15 cellular contexts compared by ENCODE assay signal in genomic region chr2:30267576-30267975, GRCh38. TPM values are rescaled to one million over a fixed set of nuclear protein-coding genes. Genes with fewer than 3 reads are reported as not detected.
DNase-seq lines count a peak whose midpoint lies in the region; ATAC-seq and TF ChIP-seq lines count a peak whose summit lies in the region.
"Had no signal": no experiment of that assay in that cellular context is flagged by ENCODE, and none has a peak within 500 bp of the region (broad histone marks: within the 10 kb centered on the region; RNA-seq: fewer than 3 reads in every experiment).

No MANE protein-coding gene starts in this region.

- H3K4me1 Mint-ChIP-seq in activated CD4-positive, alpha-beta T cell treated with anti-CD3 and anti-CD28 coated beads for 36 hours, result peaks cover 83% of the 10 kb centered on the region
- H3K4me1 Mint-ChIP-seq in activated T-helper 2 cell treated with anti-CD3 and anti-CD28 coated beads, Interferon-gamma antibody, Interleukin-2, Interleukin-4, amounts not matched to agents 10 μg/mL and 5 μg/mL and 100 μg/mL, durations not matched to agents 14 hours and 24 hours and 36 hours (ENCODE audit: low read depth), result peaks cover 72% of the 10 kb centered on the region
- peaks cover 60 to 97% (median 85%) of the 10 kb centered on the region in 3 donors for H3K4me1 Mint-ChIP-seq in naive B cell

- peak overlapping the region; percentile 75 for H3K4me3 Mint-ChIP-seq in activated CD4-positive, alpha-beta T cell treated with anti-CD3 and anti-CD28 coated beads for 36 hours
- H3K4me3 Mint-ChIP-seq in activated T-helper 2 cell treated with anti-CD3 and anti-CD28 coated beads, Interferon-gamma antibody, Interleukin-2, Interleukin-4, amounts not matched to agents 10 μg/mL and 5 μg/mL and 100 μg/mL, durations not matched to agents 14 hours and 24 hours and 36 hours (ENCODE audit: low read depth), result peak overlapping the region; percentile 84
- H3K4me3 Mint-ChIP-seq in naive B cell, result peak overlapping the region in 5 of 8 donors; percentile 17 to 86 (median 67)
- H3K4me3 Mint-ChIP-seq: CD14-positive monocyte had no signal

- no peak for TF ChIP-seq CTCF in KMS-11 (conservative IDR thresholded peaks at IDR 0.05; ENCODE audit: low read depth, low read length)

- H3K36me3 Mint-ChIP-seq in activated CD4-positive, alpha-beta T cell treated with anti-CD3 and anti-CD28 coated beads for 36 hours (ENCODE audit: low read depth), result peaks cover 18% of the 10 kb centered on the region
- H3K36me3 Mint-ChIP-seq in activated T-helper 2 cell treated with anti-CD3 and anti-CD28 coated beads, Interferon-gamma antibody, Interleukin-2, Interleukin-4, amounts not matched to agents 10 μg/mL and 5 μg/mL and 100 μg/mL, durations not matched to agents 14 hours and 24 hours and 36 hours (ENCODE audit: low read depth), result peaks cover 26% of the 10 kb centered on the region
- peaks cover 0 to 2% of the 10 kb centered on the region in 2 donors for H3K36me3 Mint-ChIP-seq in naive B cell
- H3K36me3 Mint-ChIP-seq: CD14-positive monocyte had no signal

- H3K4me1 ChIP-seq in KMS-11 (ENCODE audit: low read depth, poor library complexity, severe bottlenecking), result peaks cover 36% of the 10 kb centered on the region

- no peaks in the 10 kb centered on the region for H3K36me3 ChIP-seq in KMS-11 (ENCODE audit: insufficient read depth)
- no peaks in the 10 kb centered on the region for H3K36me3 ChIP-seq in H7 (replicated peaks; ENCODE audit: control insufficient read depth, insufficient read depth, low read length)
- H3K36me3 ChIP-seq: MG63, pancreas, stomach, uterus had no signal

- H3K4me3 ChIP-seq in KMS-11 (IDR thresholded peaks at IDR 0.05; ENCODE audit: insufficient read depth, low read depth, low read length), result no peak overlapping the region
- H3K4me3 ChIP-seq in H7 (ENCODE audit: insufficient read depth, low read depth, low read length), result no peak overlapping the region
- H3K4me3 ChIP-seq: MG63, pancreas, stomach, uterus had no signal

- H3K9me3 Mint-ChIP-seq in activated CD4-positive, alpha-beta T cell treated with anti-CD3 and anti-CD28 coated beads for 36 hours (ENCODE audit: low read depth), result peaks cover 3% of the 10 kb centered on the region
- H3K9me3 Mint-ChIP-seq in activated T-helper 2 cell treated with anti-CD3 and anti-CD28 coated beads, Interferon-gamma antibody, Interleukin-2, Interleukin-4, amounts not matched to agents 10 μg/mL and 5 μg/mL and 100 μg/mL, durations not matched to agents 14 hours and 24 hours and 36 hours, result peaks cover 8% of the 10 kb centered on the region
- peaks cover 0 to 2% (median 0%) of the 10 kb centered on the region in 7 donors for H3K9me3 Mint-ChIP-seq in naive B cell

- H3K9ac ChIP-seq in KMS-11, result peak overlapping the region; percentile 28; the same call in 1 of the 2 replicates

- no peaks in the 10 kb centered on the region for H4K20me1 ChIP-seq in KMS-11 (ENCODE audit: insufficient read depth)

- H3K27ac ChIP-seq in KMS-11, result peak overlapping the region; percentile 70
- H3K27ac ChIP-seq: pancreas had no signal

- H3K27me3 ChIP-seq in KMS-11 (ENCODE audit: insufficient read depth, low read depth) (no peaks in the 10 kb centered on the region), H7 (ENCODE audit: control insufficient read depth, insufficient read depth, low read length) (no peaks in the 10 kb centered on the region)
- H3K27me3 ChIP-seq: MG63, pancreas, stomach, uterus had no signal

- POLR2A ChIA-PET in activated CD4-positive, alpha-beta T cell treated with anti-CD3 and anti-CD28 coated beads for 36 hours (lab: Charles Lee), result interaction anchor here (0.6 to 2.8 kb wide), 10 partner anchors 30 to 1795 kb away, joined by 3 to 21 read pairs (median 3); partner anchors contain the start of gene LBH

- H3K27me3 Mint-ChIP-seq in activated CD4-positive, alpha-beta T cell treated with anti-CD3 and anti-CD28 coated beads for 36 hours, result no peaks in the 10 kb centered on the region
- no peaks in the 10 kb centered on the region for H3K27me3 Mint-ChIP-seq in activated T-helper 2 cell treated with anti-CD3 and anti-CD28 coated beads, Interferon-gamma antibody, Interleukin-2, Interleukin-4, amounts not matched to agents 10 μg/mL and 5 μg/mL and 100 μg/mL, durations not matched to agents 14 hours and 24 hours and 36 hours (ENCODE audit: low read depth)
- H3K27me3 Mint-ChIP-seq in naive B cell, result no peaks in the 10 kb centered on the region

- DNase-seq in activated CD4-positive, alpha-beta T cell treated with anti-CD3 and anti-CD28 coated beads for 36 hours, result peak; percentile 55
- no peak for DNase-seq in activated CD4-positive, alpha-beta T cell treated with anti-CD3 and anti-CD28 coated beads, Interleukin-2, amount 50 U/mL, for 48 hours
- DNase-seq in activated T-helper 2 cell treated with anti-CD3 and anti-CD28 coated beads, Interferon-gamma antibody, Interleukin-2, Interleukin-4, amounts not matched to agents 10 μg/mL and 5 μg/mL and 100 μg/mL, durations not matched to agents 14 hours and 24 hours and 36 hours (ENCODE audit: low spot score), result no peak
- DNase-seq in naive B cell (no peak), DMS153 (lab: John Stamatoyannopoulos, UW) (no peak), H7 (no peak), SIG-M5 treated with dmso at 0.1 percent for 504 hours (lab: John Stamatoyannopoulos, UW; ENCODE audit: unreplicated experiment) (no peak)
- DNase-seq: MG63, NCI-H2029, NCI-H510A treated with DMSO at 0.1 percent for 48 hours, pancreas, stomach, uterus had no signal

- peak overlapping the region; percentile 29 for H3K4me2 ChIP-seq in KMS-11

- peak overlapping the region; percentile 16; the same call in 1 of the 2 replicates for H2AFZ ChIP-seq in KMS-11 (ENCODE audit: low read depth)

- intact Hi-C loops in activated CD4-positive, alpha-beta T cell treated with anti-CD3 and anti-CD28 coated beads for 36 hours (cut with DNase I, micrococcal nuclease), result loop anchor here (1.0 to 10.0 kb wide), 7 partner anchors 15 to 1823 kb away; no protein-coding TSS in a partner anchor
- intact Hi-C loops in activated T-helper 2 cell treated with anti-CD3 and anti-CD28 coated beads, Interferon-gamma antibody, Interleukin-2, Interleukin-4, amounts not matched to agents 10 μg/mL and 5 μg/mL and 100 μg/mL, durations not matched to agents 14 hours and 24 hours and 36 hours (cut with micrococcal nuclease), result loop anchor here (1.0 to 2.0 kb wide), 8 partner anchors 15 to 179 kb away; partner anchors contain the start of gene LCLAT1

- peak overlapping the region; percentile 98 for H3K27ac Mint-ChIP-seq in activated CD4-positive, alpha-beta T cell treated with anti-CD3 and anti-CD28 coated beads for 36 hours
- H3K27ac Mint-ChIP-seq in activated T-helper 2 cell treated with anti-CD3 and anti-CD28 coated beads, Interferon-gamma antibody, Interleukin-2, Interleukin-4, amounts not matched to agents 10 μg/mL and 5 μg/mL and 100 μg/mL, durations not matched to agents 14 hours and 24 hours and 36 hours, result peak overlapping the region; percentile 98
- peak overlapping the region in 4 of 6 donors; percentile 36 to 79 (median 56) for H3K27ac Mint-ChIP-seq in naive B cell

- ATAC-seq in activated CD4-positive, alpha-beta T cell treated with anti-CD3 and anti-CD28 coated beads for 36 hours, result peak; percentile 8
- ATAC-seq in naive B cell (ENCODE audit: low read depth in 2 of 2), result no peak

- CTCF ChIA-PET in activated CD4-positive, alpha-beta T cell treated with anti-CD3 and anti-CD28 coated beads for 36 hours (lab: Charles Lee), result interaction anchor here (0.8 to 5.6 kb wide), 13 partner anchors 8 to 179 kb away, joined by 3 to 36 read pairs (median 4); no protein-coding TSS in a partner anchor

- H3K79me2 ChIP-seq in KMS-11 (ENCODE audit: insufficient read depth, low read depth), result no peaks in the 10 kb centered on the region

RNA-seq across cellular contexts. Expression of gene LBH, which starts 36.2 kb away (rescaled TPM):
- 100 to 1,000 TPM in 1 of 2 experiments, 10 to 100 TPM in 1; 89.6 to 108 TPM for total RNA-seq in activated CD4-positive, alpha-beta T cell treated with anti-CD3 and anti-CD28 coated beads for 36 hours
- 60.8 and 61.1 TPM in 2 replicates for total RNA-seq in activated T-helper 2 cell treated with anti-CD3 and anti-CD28 coated beads, Interferon-gamma antibody, Interleukin-2, Interleukin-4, amounts not matched to agents 10 μg/mL and 5 μg/mL and 100 μg/mL, durations not matched to agents 14 hours and 24 hours and 36 hours
- 100 to 1,000 TPM; 191 to 297 (median 221) TPM for polyA plus RNA-seq in naive B cell (ENCODE audit: low read depth in 6 of 6)
- total RNA-seq in H7 (2014; rRNA removed; shearing (Covaris generic)), result 90.7 and 93.3 TPM in 2 replicates
